1 cellular context compared by ENCODE assay signal in the genomic region with DNA sequence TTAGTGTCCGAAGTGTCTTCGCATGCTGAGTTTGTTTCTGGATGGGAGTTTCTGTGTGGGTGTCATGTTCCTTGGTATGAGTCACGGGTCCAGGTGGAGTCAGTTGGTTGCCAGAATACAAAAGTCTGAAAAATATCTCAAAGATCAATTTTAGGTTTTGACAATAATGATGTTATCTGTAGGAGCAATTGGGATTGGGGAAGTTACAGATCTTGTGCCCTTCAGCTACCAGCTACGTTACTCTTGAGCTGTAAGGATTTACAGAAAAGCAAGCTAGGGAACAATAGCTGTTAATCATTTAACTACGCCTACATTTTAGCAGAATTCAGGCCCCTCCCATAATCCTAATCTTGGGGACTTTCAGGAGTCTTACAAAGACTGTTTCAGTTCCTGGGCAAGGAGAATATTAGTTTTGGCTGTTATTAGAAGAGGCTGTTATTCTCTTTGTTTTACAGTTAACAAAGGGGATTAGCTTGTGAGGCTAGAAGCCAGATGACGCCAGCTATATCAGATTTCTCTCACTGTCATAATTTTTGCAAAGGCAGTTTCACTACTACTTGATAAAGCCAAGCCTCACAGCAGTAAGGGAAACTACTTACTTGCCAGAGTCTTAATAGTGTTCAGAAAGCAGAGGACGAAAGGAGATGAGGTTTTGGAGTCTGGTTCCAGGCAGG.
TF ChIP-seq lines count a peak whose summit lies in the region.

No MANE protein-coding gene starts in this region.

TF ChIP-seq in HCT116, 20 proteins besides CTCF, POLR2A, EP300 and RAD21 (continued from another document):
- TF ChIP-seq, protein P1, sequence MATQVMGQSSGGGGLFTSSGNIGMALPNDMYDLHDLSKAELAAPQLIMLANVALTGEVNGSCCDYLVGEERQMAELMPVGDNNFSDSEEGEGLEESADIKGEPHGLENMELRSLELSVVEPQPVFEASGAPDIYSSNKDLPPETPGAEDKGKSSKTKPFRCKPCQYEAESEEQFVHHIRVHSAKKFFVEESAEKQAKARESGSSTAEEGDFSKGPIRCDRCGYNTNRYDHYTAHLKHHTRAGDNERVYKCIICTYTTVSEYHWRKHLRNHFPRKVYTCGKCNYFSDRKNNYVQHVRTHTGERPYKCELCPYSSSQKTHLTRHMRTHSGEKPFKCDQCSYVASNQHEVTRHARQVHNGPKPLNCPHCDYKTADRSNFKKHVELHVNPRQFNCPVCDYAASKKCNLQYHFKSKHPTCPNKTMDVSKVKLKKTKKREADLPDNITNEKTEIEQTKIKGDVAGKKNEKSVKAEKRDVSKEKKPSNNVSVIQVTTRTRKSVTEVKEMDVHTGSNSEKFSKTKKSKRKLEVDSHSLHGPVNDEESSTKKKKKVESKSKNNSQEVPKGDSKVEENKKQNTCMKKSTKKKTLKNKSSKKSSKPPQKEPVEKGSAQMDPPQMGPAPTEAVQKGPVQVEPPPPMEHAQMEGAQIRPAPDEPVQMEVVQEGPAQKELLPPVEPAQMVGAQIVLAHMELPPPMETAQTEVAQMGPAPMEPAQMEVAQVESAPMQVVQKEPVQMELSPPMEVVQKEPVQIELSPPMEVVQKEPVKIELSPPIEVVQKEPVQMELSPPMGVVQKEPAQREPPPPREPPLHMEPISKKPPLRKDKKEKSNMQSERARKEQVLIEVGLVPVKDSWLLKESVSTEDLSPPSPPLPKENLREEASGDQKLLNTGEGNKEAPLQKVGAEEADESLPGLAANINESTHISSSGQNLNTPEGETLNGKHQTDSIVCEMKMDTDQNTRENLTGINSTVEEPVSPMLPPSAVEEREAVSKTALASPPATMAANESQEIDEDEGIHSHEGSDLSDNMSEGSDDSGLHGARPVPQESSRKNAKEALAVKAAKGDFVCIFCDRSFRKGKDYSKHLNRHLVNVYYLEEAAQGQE (IDR thresholded peaks at IDR 0.05; ENCODE audit: low read depth) = no peak
- TF ChIP-seq EZH2 (IDR thresholded peaks at IDR 0.05) (no peak), FOSL1 (IDR thresholded peaks at IDR 0.05; ENCODE audit: low read depth) (peak; percentile 55), SP1 (IDR thresholded peaks at IDR 0.05; ENCODE audit: low read depth) (peak; percentile 27; the same call in 1 of the 2 replicates), CEBPB (IDR thresholded peaks at IDR 0.05; ENCODE audit: low read depth) (no peak), ZFX (IDR thresholded peaks at IDR 0.05) (no peak), TCF7L2 (IDR thresholded peaks at IDR 0.05; ENCODE audit: borderline replicate concordance, extremely low read depth, insufficient read depth, insufficient read length) (no peak), EZH2phosphoT487 (IDR thresholded peaks at IDR 0.05; ENCODE audit: borderline replicate concordance) (no peak)
- TF ChIP-seq, protein P2, sequence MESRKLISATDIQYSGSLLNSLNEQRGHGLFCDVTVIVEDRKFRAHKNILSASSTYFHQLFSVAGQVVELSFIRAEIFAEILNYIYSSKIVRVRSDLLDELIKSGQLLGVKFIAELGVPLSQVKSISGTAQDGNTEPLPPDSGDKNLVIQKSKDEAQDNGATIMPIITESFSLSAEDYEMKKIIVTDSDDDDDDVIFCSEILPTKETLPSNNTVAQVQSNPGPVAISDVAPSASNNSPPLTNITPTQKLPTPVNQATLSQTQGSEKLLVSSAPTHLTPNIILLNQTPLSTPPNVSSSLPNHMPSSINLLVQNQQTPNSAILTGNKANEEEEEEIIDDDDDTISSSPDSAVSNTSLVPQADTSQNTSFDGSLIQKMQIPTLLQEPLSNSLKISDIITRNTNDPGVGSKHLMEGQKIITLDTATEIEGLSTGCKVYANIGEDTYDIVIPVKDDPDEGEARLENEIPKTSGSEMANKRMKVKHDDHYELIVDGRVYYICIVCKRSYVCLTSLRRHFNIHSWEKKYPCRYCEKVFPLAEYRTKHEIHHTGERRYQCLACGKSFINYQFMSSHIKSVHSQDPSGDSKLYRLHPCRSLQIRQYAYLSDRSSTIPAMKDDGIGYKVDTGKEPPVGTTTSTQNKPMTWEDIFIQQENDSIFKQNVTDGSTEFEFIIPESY (IDR thresholded peaks at IDR 0.05; ENCODE audit: extremely low read depth, insufficient replicate concordance, low read length) = no peak
TF ChIP-seq in HCT116: peak in this region for 5.
